ENCODE assay signal across 9 cellular contexts in genomic region chr1:248194117-248194516, GRCh38. TPM values are rescaled to one million over a fixed set of nuclear protein-coding genes. Genes with fewer than 3 reads are reported as not detected.
"Had no signal": no experiment of that assay in that cellular context is flagged by ENCODE, and none has a peak within 500 bp of the region (broad histone marks: within the 10 kb centered on the region; RNA-seq: fewer than 3 reads in every experiment).

No MANE protein-coding gene starts in this region.

- FAIRE-seq: G401.6, GM12891, GM12892, GM18507, GM19239 had no signal

- H3K4me3 ChIP-seq: GM12878 had no signal

- DNase-seq: GDM1, GF-D8 had no signal

- ATAC-seq: GM12878 had no signal

RNA-seq across cellular contexts. Expression of gene OR2M3, which starts 2.9 kb away (rescaled TPM):
- total RNA-seq: G401, GM12878 had no signal

RNA-seq across cellular contexts. Expression of gene OR2M2, which starts 19.5 kb away (rescaled TPM):
- total RNA-seq: G401, GM12878 had no signal
- polyA plus RNA-seq: GM12878 had no signal

RNA-seq across cellular contexts. Expression of gene OR2M4, which starts 37.1 kb away (rescaled TPM):
- total RNA-seq: G401, GM12878 had no signal
- polyA plus RNA-seq: GM12878 had no signal

RNA-seq across cellular contexts. Expression of gene OR2M5, which starts 49.2 kb away (rescaled TPM):
- total RNA-seq: G401, GM12878 had no signal
- polyA plus RNA-seq: GM12878 had no signal
